Comparison of ENCODE assay signal across 14 cellular contexts in genomic region chr4:51907001-51907669, GRCh38.
"Had no signal": no experiment of that assay in that cellular context is flagged by ENCODE, and none has a peak within 500 bp of the region (broad histone marks: within the 10 kb centered on the region; RNA-seq: fewer than 3 reads in every experiment).

No MANE protein-coding gene starts in this region.

- ATAC-seq: T-cell had no signal

- H3K9me3 ChIP-seq: right atrium auricular region, spleen had no signal

- H3K4me3 ChIP-seq: cardiac muscle cell, neural progenitor cell, right atrium auricular region, SK-N-MC, spleen had no signal

- H3K4me1 ChIP-seq: neural progenitor cell, right atrium auricular region had no signal

- H3K9ac ChIP-seq: neural progenitor cell had no signal

- H3K27me3 Mint-ChIP-seq: activated CD4-positive, alpha-beta memory T cell treated with anti-CD3 and anti-CD28 coated beads, Interleukin-2, amount 10 ng/mL, durations not matched to agents 7 days and 5 days; memory B cell; stimulated activated memory B cell treated with anti-CD40 and anti-IgM and Interleukin-4, amounts not matched to agents 10 μg/mL and 1 μg/mL and 100 μg/mL, for 72 hours; T-cell had no signal

- H3K4me3 Mint-ChIP-seq: activated CD4-positive, alpha-beta memory T cell treated with anti-CD3 and anti-CD28 coated beads, Interleukin-2, amount 10 ng/mL, durations not matched to agents 7 days and 5 days; activated naive CD4-positive, alpha-beta T cell treated with anti-CD3 and anti-CD28 coated beads for 36 hours; immature natural killer cell; memory B cell; neural progenitor cell; stimulated activated memory B cell treated with anti-CD40 and anti-IgM and Interleukin-4, amounts not matched to agents 10 μg/mL and 1 μg/mL and 100 μg/mL, for 72 hours; T-cell had no signal

- H3K4me2 ChIP-seq: neural progenitor cell had no signal

- DNase-seq: activated CD4-positive, alpha-beta memory T cell treated with anti-CD3 and anti-CD28 coated beads, Interleukin-2, amount 10 ng/mL, durations not matched to agents 7 days and 5 days; activated naive CD4-positive, alpha-beta T cell treated with anti-CD3 and anti-CD28 coated beads for 36 hours; effector memory CD4-positive, alpha-beta T cell; spleen; T-cell; T1000 had no signal

- H3K27ac Mint-ChIP-seq: activated naive CD4-positive, alpha-beta T cell treated with anti-CD3 and anti-CD28 coated beads for 36 hours; neural progenitor cell; T-cell had no signal

- H3K4me1 Mint-ChIP-seq: neural progenitor cell had no signal

- H2AFZ ChIP-seq: neural progenitor cell had no signal

- H3K9me3 Mint-ChIP-seq: activated CD4-positive, alpha-beta memory T cell treated with anti-CD3 and anti-CD28 coated beads, Interleukin-2, amount 10 ng/mL, durations not matched to agents 7 days and 5 days; activated naive CD4-positive, alpha-beta T cell treated with anti-CD3 and anti-CD28 coated beads for 36 hours; immature natural killer cell; memory B cell; neural progenitor cell; stimulated activated memory B cell treated with anti-CD40 and anti-IgM and Interleukin-4, amounts not matched to agents 10 μg/mL and 1 μg/mL and 100 μg/mL, for 72 hours; T-cell had no signal

- H3K27me3 ChIP-seq: cardiac muscle cell, neural progenitor cell, right atrium auricular region, spleen had no signal

- H3K27ac ChIP-seq: cardiac muscle cell, neural progenitor cell, right atrium auricular region, SK-N-MC, VCaP had no signal
